Comparison of ENCODE assay signal across 18 cellular contexts in genomic region chr7:38702002-38702535, GRCh38.
"Had no signal": no experiment of that assay in that cellular context is flagged by ENCODE, and none has a peak within 500 bp of the region (broad histone marks: within the 10 kb centered on the region; RNA-seq: fewer than 3 reads in every experiment).

No MANE protein-coding gene starts in this region.

- H3K4me3 ChIP-seq: colonic mucosa, esophagus muscularis mucosa, gastroesophageal sphincter, left ventricle myocardium inferior, lung, spleen, tibial nerve had no signal

- H3K4me1 Mint-ChIP-seq: immature natural killer cell; stimulated activated memory B cell treated with anti-CD40 and anti-IgM and Interleukin-4, amounts not matched to agents 10 μg/mL and 1 μg/mL and 100 μg/mL, for 72 hours had no signal

- H3K4me3 Mint-ChIP-seq: immature natural killer cell; stimulated activated memory B cell treated with anti-CD40 and anti-IgM and Interleukin-4, amounts not matched to agents 10 μg/mL and 1 μg/mL and 100 μg/mL, for 72 hours; stimulated activated naive CD8-positive, alpha-beta T cell treated with anti-CD3 and anti-CD28 coated beads, Interleukin-15, Interleukin-2, amounts not matched to agents 100 ng/mL and 50 ng/mL, for 24 hours had no signal

- ATAC-seq: gastroesophageal sphincter; naive thymus-derived CD4-positive, alpha-beta T cell; sciatic nerve; stimulated activated memory B cell treated with anti-CD40 and anti-IgM and Interleukin-4, amounts not matched to agents 10 μg/mL and 1 μg/mL and 100 μg/mL, for 72 hours had no signal

- H3K27ac Mint-ChIP-seq: immature natural killer cell; naive thymus-derived CD4-positive, alpha-beta T cell; stimulated activated memory B cell treated with anti-CD40 and anti-IgM and Interleukin-4, amounts not matched to agents 10 μg/mL and 1 μg/mL and 100 μg/mL, for 72 hours; stimulated activated naive CD8-positive, alpha-beta T cell treated with anti-CD3 and anti-CD28 coated beads, Interleukin-15, Interleukin-2, amounts not matched to agents 100 ng/mL and 50 ng/mL, for 24 hours had no signal

- H3K9me3 ChIP-seq: colonic mucosa, esophagus muscularis mucosa, gastroesophageal sphincter, tibial nerve had no signal

- H3K36me3 ChIP-seq: colonic mucosa, esophagus muscularis mucosa, gastroesophageal sphincter, left ventricle myocardium inferior, spleen, tibial nerve had no signal

- H3K4me1 ChIP-seq: colonic mucosa, esophagus muscularis mucosa, left ventricle myocardium inferior, spleen had no signal

- DNase-seq: colonic mucosa; dermis blood vessel endothelial cell; effector CD4-positive, alpha-beta T cell; glutamatergic neuron; immature natural killer cell; left ventricle myocardium inferior; naive thymus-derived CD4-positive, alpha-beta T cell; spleen; stimulated activated CD4-positive, alpha-beta T cell treated with anti-CD3 and anti-CD28 coated beads, Interleukin-15, amount 100 ng/mL, for 24 hours; stimulated activated CD4-positive, alpha-beta T cell treated with anti-CD3 and anti-CD28 coated beads, Interleukin-1b, Interleukin-23, amount 100 ng/mL, for 48 hours; stimulated activated CD4-positive, alpha-beta T cell treated with anti-CD3 and anti-CD28 coated beads, Interleukin-4, amount 100 ng/mL, for 24 hours had no signal

- H3K27me3 ChIP-seq: colonic mucosa, esophagus muscularis mucosa, gastroesophageal sphincter, tibial nerve had no signal

- H3K9me3 Mint-ChIP-seq: stimulated activated memory B cell treated with anti-CD40 and anti-IgM and Interleukin-4, amounts not matched to agents 10 μg/mL and 1 μg/mL and 100 μg/mL, for 72 hours; stimulated activated naive CD8-positive, alpha-beta T cell treated with anti-CD3 and anti-CD28 coated beads, Interleukin-15, Interleukin-2, amounts not matched to agents 100 ng/mL and 50 ng/mL, for 24 hours had no signal

- H3K36me3 Mint-ChIP-seq: stimulated activated memory B cell treated with anti-CD40 and anti-IgM and Interleukin-4, amounts not matched to agents 10 μg/mL and 1 μg/mL and 100 μg/mL, for 72 hours had no signal

- H3K27ac ChIP-seq: colonic mucosa, esophagus muscularis mucosa, gastroesophageal sphincter, left ventricle myocardium inferior, spleen, tibial nerve had no signal
